Comparison of ENCODE assay signal across 8 cellular contexts in the genomic region with DNA sequence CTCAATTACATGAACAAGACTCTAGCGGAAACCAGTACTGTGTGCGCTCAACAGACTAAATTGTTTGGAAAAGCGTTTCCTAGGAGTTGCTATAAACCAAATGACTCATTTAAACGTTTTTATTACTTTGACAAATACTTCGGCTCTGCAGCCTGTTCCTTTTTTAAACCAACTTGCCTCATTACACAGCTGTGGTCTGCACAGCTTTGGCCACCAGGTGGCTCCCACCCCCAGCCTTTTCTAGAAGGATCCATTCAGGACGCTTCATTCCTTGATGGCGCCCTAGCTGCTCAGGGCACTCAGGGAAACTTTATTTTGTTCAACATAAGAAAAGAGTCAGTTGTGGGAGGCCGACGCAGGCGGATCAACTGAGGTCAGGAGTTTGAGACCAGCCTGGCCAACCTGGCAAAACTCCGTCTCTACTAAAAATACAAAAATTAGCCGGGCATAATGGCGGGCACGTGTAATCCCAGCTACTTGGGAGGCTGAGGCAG. TPM values are rescaled to one million over a fixed set of nuclear protein-coding genes. Genes with fewer than 3 reads are reported as not detected.
DNase-seq lines count a peak whose midpoint lies in the region; ATAC-seq and TF ChIP-seq lines count a peak whose summit lies in the region.

No MANE protein-coding gene starts in this region.

- DNase-seq in DMS153 treated with DMSO at 0.1 percent for 48 hours (lab: John Stamatoyannopoulos, UW; ENCODE audit: unreplicated experiment) (peak; percentile 38), NCI-H226 (peak; percentile 58), WTC11 (ENCODE audit: low spot score) (peak; percentile 87), caudate nucleus (lab: John Stamatoyannopoulos, UW) (peak in 57 of 61 donors; percentile 4 to 77 (median 42)), islet precursor cell (peak; percentile 91)
- peak; percentile 5 to 48 for DNase-seq in stimulated activated CD4-positive, alpha-beta T cell treated with anti-CD3 and anti-CD28 coated beads, Interleukin-12 subunit alpha, Interleukin-12 subunit beta, amount 100 ng/mL, for 24 hours (ENCODE audit: low read depth in 2 of 2)

- H3K9me3 ChIP-seq in HEK293 (ENCODE audit: control insufficient read depth, insufficient read depth, low read depth, low read length): no peaks in the 10 kb centered on the region

- CTCF ChIA-PET in HEK293 (lab: Yijun Ruan, JAX) (interaction anchor here (0.6 to 1.6 kb wide), 12 partner anchors 9 to 537 kb away, joined by 3 to 10 read pairs (median 3); no protein-coding TSS in a partner anchor), WTC11 (lab: Charles Lee) (interaction anchor here (0.5 to 2.6 kb wide), 33 partner anchors 9 to 570 kb away, joined by 3 to 17 read pairs (median 3); a partner anchor contains a TSS)

- TF ChIP-seq CTCF in HEK293 (tag by site-specific recombination; IDR thresholded peaks at IDR 0.05) (peak; percentile 72; the same call in 1 of the 2 replicates), WTC11 (IDR thresholded peaks at IDR 0.05) (peak; percentile 74)

- H3K9me3 Mint-ChIP-seq in WTC11: peaks cover 7% of the 10 kb centered on the region

- no peak overlapping the region for H3K4me3 Mint-ChIP-seq in WTC11

- no peak overlapping the region for H3K4me3 ChIP-seq in HEK293 (ENCODE audit: low read depth, low read length)

- H3K27me3 Mint-ChIP-seq in WTC11 (ENCODE audit: low read depth): peaks cover 44% of the 10 kb centered on the region

- peaks cover 3% of the 10 kb centered on the region; the same call in 1 of the 2 replicates for H3K4me1 ChIP-seq in HEK293 (ENCODE audit: control insufficient read depth, insufficient read depth, low read length)

- no peaks in the 10 kb centered on the region for H3K36me3 ChIP-seq in HEK293 (ENCODE audit: control insufficient read depth in 2 of 2, insufficient read depth in 1 of 2, low read length in 2 of 2)

- no peaks in the 10 kb centered on the region for H3K36me3 Mint-ChIP-seq in WTC11

- no peak overlapping the region for H3K27ac ChIP-seq in HEK293 (ENCODE audit: extremely low read depth, low read depth, low read length)
- peak overlapping the region; percentile 6 for H3K27ac ChIP-seq in caudate nucleus (ENCODE audit: low read depth, low read length)

- H3K4me1 Mint-ChIP-seq in WTC11: peaks cover 18% of the 10 kb centered on the region

- H3K27ac Mint-ChIP-seq in WTC11: no peak overlapping the region

- POLR2A ChIA-PET in HEK293 (lab: Yijun Ruan, JAX) (interaction anchor here (0.6 to 2.0 kb wide), 2 partner anchors 233 to 236 kb away, joined by 3 to 7 read pairs; a partner anchor contains a TSS), WTC11 (lab: Charles Lee) (interaction anchor here (1.3 kb wide), 1 partner anchor 233 kb away, joined by 8 read pairs; a partner anchor contains a TSS)

- peak; percentile 92 for ATAC-seq in WTC11
- no peak for ATAC-seq in HG03175 (IDR thresholded peaks at IDR 0.05; ENCODE audit: unreplicated experiment)

TF ChIP-seq in HEK293, 187 proteins besides CTCF, POLR2A, EP300 and RAD21 (continues in another document):
- TF ChIP-seq ZXDB (tag by site-specific recombination; IDR thresholded peaks at IDR 0.05) (no peak), ZNF155 (tag by site-specific recombination; IDR thresholded peaks at IDR 0.05) (no peak), ZNF335 (tag by site-specific recombination; conservative IDR thresholded peaks at IDR 0.05) (peak; percentile 49; the same call in 1 of the 2 replicates), ZNF24 (tag by site-specific recombination; IDR thresholded peaks at IDR 0.05) (no peak), ZNF501 (tag by site-specific recombination; IDR thresholded peaks at IDR 0.05) (peak; percentile 33; the same call in 1 of the 2 replicates), GLIS2 (tag by site-specific recombination; IDR thresholded peaks at IDR 0.05) (no peak), TRIM28 (IDR thresholded peaks at IDR 0.05; ENCODE audit: borderline replicate concordance, low read length) (0 out of 2 replicates have a peak, but pooled peaks have one; percentile 30), ZNF16 (tag by site-specific recombination; IDR thresholded peaks at IDR 0.05; ENCODE audit: low read depth) (no peak), ZBTB17 (tag by site-specific recombination; IDR thresholded peaks at IDR 0.05) (peak; percentile 49), ZNF664 (tag by site-specific recombination; IDR thresholded peaks at IDR 0.05) (peak; percentile 92)
- TF ChIP-seq, protein P1, sequence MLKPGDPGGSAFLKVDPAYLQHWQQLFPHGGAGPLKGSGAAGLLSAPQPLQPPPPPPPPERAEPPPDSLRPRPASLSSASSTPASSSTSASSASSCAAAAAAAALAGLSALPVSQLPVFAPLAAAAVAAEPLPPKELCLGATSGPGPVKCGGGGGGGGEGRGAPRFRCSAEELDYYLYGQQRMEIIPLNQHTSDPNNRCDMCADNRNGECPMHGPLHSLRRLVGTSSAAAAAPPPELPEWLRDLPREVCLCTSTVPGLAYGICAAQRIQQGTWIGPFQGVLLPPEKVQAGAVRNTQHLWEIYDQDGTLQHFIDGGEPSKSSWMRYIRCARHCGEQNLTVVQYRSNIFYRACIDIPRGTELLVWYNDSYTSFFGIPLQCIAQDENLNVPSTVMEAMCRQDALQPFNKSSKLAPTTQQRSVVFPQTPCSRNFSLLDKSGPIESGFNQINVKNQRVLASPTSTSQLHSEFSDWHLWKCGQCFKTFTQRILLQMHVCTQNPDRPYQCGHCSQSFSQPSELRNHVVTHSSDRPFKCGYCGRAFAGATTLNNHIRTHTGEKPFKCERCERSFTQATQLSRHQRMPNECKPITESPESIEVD (tag by site-specific recombination; IDR thresholded peaks at IDR 0.05): peak; percentile 81

TF ChIP-seq in WTC11, 78 proteins besides CTCF, POLR2A, EP300 and RAD21:
- TF ChIP-seq, protein P2, sequence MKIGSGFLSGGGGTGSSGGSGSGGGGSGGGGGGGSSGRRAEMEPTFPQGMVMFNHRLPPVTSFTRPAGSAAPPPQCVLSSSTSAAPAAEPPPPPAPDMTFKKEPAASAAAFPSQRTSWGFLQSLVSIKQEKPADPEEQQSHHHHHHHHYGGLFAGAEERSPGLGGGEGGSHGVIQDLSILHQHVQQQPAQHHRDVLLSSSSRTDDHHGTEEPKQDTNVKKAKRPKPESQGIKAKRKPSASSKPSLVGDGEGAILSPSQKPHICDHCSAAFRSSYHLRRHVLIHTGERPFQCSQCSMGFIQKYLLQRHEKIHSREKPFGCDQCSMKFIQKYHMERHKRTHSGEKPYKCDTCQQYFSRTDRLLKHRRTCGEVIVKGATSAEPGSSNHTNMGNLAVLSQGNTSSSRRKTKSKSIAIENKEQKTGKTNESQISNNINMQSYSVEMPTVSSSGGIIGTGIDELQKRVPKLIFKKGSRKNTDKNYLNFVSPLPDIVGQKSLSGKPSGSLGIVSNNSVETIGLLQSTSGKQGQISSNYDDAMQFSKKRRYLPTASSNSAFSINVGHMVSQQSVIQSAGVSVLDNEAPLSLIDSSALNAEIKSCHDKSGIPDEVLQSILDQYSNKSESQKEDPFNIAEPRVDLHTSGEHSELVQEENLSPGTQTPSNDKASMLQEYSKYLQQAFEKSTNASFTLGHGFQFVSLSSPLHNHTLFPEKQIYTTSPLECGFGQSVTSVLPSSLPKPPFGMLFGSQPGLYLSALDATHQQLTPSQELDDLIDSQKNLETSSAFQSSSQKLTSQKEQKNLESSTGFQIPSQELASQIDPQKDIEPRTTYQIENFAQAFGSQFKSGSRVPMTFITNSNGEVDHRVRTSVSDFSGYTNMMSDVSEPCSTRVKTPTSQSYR (CRISPR knock-in tag; IDR thresholded peaks at IDR 0.05): no peak
- TF ChIP-seq ATF1 (CRISPR knock-in tag; IDR thresholded peaks at IDR 0.05) (no peak), ETV6 (CRISPR knock-in tag; IDR thresholded peaks at IDR 0.05) (peak; percentile 68), ZNF423 (CRISPR knock-in tag; IDR thresholded peaks at IDR 0.05) (peak; percentile 6; the same call in 1 of the 2 replicates)
- TF ChIP-seq, protein P3, sequence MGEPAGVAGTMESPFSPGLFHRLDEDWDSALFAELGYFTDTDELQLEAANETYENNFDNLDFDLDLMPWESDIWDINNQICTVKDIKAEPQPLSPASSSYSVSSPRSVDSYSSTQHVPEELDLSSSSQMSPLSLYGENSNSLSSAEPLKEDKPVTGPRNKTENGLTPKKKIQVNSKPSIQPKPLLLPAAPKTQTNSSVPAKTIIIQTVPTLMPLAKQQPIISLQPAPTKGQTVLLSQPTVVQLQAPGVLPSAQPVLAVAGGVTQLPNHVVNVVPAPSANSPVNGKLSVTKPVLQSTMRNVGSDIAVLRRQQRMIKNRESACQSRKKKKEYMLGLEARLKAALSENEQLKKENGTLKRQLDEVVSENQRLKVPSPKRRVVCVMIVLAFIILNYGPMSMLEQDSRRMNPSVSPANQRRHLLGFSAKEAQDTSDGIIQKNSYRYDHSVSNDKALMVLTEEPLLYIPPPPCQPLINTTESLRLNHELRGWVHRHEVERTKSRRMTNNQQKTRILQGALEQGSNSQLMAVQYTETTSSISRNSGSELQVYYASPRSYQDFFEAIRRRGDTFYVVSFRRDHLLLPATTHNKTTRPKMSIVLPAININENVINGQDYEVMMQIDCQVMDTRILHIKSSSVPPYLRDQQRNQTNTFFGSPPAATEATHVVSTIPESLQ (CRISPR knock-in tag; IDR thresholded peaks at IDR 0.05): no peak
- TF ChIP-seq, protein P4, sequence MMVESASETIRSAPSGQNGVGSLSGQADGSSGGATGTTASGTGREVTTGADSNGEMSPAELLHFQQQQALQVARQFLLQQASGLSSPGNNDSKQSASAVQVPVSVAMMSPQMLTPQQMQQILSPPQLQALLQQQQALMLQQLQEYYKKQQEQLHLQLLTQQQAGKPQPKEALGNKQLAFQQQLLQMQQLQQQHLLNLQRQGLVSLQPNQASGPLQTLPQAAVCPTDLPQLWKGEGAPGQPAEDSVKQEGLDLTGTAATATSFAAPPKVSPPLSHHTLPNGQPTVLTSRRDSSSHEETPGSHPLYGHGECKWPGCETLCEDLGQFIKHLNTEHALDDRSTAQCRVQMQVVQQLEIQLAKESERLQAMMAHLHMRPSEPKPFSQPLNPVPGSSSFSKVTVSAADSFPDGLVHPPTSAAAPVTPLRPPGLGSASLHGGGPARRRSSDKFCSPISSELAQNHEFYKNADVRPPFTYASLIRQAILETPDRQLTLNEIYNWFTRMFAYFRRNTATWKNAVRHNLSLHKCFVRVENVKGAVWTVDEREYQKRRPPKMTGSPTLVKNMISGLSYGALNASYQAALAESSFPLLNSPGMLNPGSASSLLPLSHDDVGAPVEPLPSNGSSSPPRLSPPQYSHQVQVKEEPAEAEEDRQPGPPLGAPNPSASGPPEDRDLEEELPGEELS (CRISPR knock-in tag; IDR thresholded peaks at IDR 0.05): 0 out of 2 replicates have a peak, but pooled peaks have one; percentile 16

RNA-seq across cellular contexts. Expression of a gene that starts 41.0 kb away (rescaled TPM):
- 32.2 to 34.9 TPM (median 33.8 TPM) in 3 replicates for total RNA-seq in WTC11 (2021)

Comparison
In these comparisons a context has a peak if more than half of its experiments do, and no peak if none do; other contexts are left out.
1. DNase-seq: peak in every context shown above with its lines; median percentile 91 in islet precursor cell; 87 in WTC11; 58 in NCI-H226; 42 in caudate nucleus; 38 in DMS153 treated with DMSO at 0.1 percent for 48 hours; 26 in stimulated activated CD4-positive, alpha-beta T cell treated with anti-CD3 and anti-CD28 coated beads, Interleukin-12 subunit alpha, Interleukin-12 subunit beta, amount 100 ng/mL, for 24 hours.